ENCODE assay signal across 8 cellular contexts in genomic region chr2:58131191-58132011, GRCh38.
DNase-seq lines count a peak whose midpoint lies in the region; ATAC-seq and TF ChIP-seq lines count a peak whose summit lies in the region.

No MANE protein-coding gene starts in this region.

- H3K4me3 ChIP-seq in OCI-LY1 (ENCODE audit: low read depth, low read length, poor library complexity, severe bottlenecking) = no peak overlapping the region
- H3K4me3 ChIP-seq in osteoblast (ENCODE audit: insufficient read depth, low read length) = no peak overlapping the region
- no peak overlapping the region for H3K4me3 ChIP-seq in Karpas-422 (ENCODE audit: low read length)

- H3K36me3 ChIP-seq in OCI-LY1 (ENCODE audit: insufficient read depth, low read length) = peaks cover 11% of the 10 kb centered on the region; the same call in 1 of the 2 replicates
- H3K36me3 ChIP-seq in osteoblast (ENCODE audit: insufficient read depth, low read length) = no peaks in the 10 kb centered on the region
- H3K36me3 ChIP-seq in Karpas-422 (ENCODE audit: insufficient read depth, low read length) = peaks cover 20% of the 10 kb centered on the region; the same call in 1 of the 2 replicates

- DNase-seq in EH (ENCODE audit: low read depth) (peak; percentile 28), epithelial cell of prostate (ENCODE audit: low read depth, low spot score) (no peak), osteoblast (ENCODE audit: insufficient read length, low spot score, missing footprints) (peak; percentile 45), SW480 (ENCODE audit: low spot score) (no peak), Karpas-422 (no peak)

- TF ChIP-seq CTCF in OCI-LY1 (IDR thresholded peaks at IDR 0.05; ENCODE audit: low read length) (peak; percentile 40), osteoblast (IDR thresholded peaks at IDR 0.05; ENCODE audit: extremely low read depth, low read depth, low read length) (peak; percentile 35)

- no peak overlapping the region for H3K9ac ChIP-seq in OCI-LY1 (ENCODE audit: low read length)
- no peak overlapping the region for H3K9ac ChIP-seq in Karpas-422 (ENCODE audit: low read length)

- H3K9me2 ChIP-seq in OCI-LY1 (ENCODE audit: low read depth, low read length) (no peaks in the 10 kb centered on the region), Karpas-422 (replicated peaks; ENCODE audit: insufficient read depth, low read length) (no peaks in the 10 kb centered on the region)

- H3K27ac ChIP-seq in OCI-LY1 (ENCODE audit: low read depth, low read length, poor library complexity, severe bottlenecking) (no peak overlapping the region), epithelial cell of prostate (peak overlapping the region; percentile 36), osteoblast (ENCODE audit: low read depth, low read length) (peak overlapping the region; percentile 14), Karpas-422 (ENCODE audit: low read length) (no peak overlapping the region)

- H3K4me1 ChIP-seq in OCI-LY1 (ENCODE audit: insufficient read depth, low read length, severe bottlenecking) (no peaks in the 10 kb centered on the region), osteoblast (ENCODE audit: insufficient read depth, low read length) (peaks cover 11% of the 10 kb centered on the region), Karpas-422 (ENCODE audit: low read length) (no peaks in the 10 kb centered on the region)

- H3F3A ChIP-seq in OCI-LY1 (ENCODE audit: insufficient read depth, low read length) = no peaks in the 10 kb centered on the region

- ATAC-seq in esophagus mucosa (no peak), HG03460 (IDR thresholded peaks at IDR 0.05; ENCODE audit: unreplicated experiment) (no peak)

- H3K79me2 ChIP-seq in OCI-LY1 (ENCODE audit: insufficient read depth, low read length) (no peaks in the 10 kb centered on the region; the same call in 1 of the 2 replicates), osteoblast (ENCODE audit: insufficient read depth, low read length) (no peaks in the 10 kb centered on the region), Karpas-422 (ENCODE audit: low read length) (0 out of 2 replicates have a peak, but pooled peaks cover 2% of the 10 kb centered on the region)

- H3K4me2 ChIP-seq in OCI-LY1 (ENCODE audit: low read length) = no peak overlapping the region
- H3K4me2 ChIP-seq in osteoblast (ENCODE audit: insufficient read depth, low read length) = peak overlapping the region; percentile 10
- H3K4me2 ChIP-seq in Karpas-422 (ENCODE audit: low read depth, low read length, poor library complexity, severe bottlenecking) = no peak overlapping the region

- H3K9me3 ChIP-seq in OCI-LY1 (ENCODE audit: low read length) = no peaks in the 10 kb centered on the region
- no peaks in the 10 kb centered on the region for H3K9me3 ChIP-seq in osteoblast (ENCODE audit: low read depth, low read length)
- no peaks in the 10 kb centered on the region for H3K9me3 ChIP-seq in Karpas-422 (ENCODE audit: low read length)

- H3K27me3 ChIP-seq in OCI-LY1 (ENCODE audit: insufficient read depth, low read length) (no peaks in the 10 kb centered on the region), osteoblast (ENCODE audit: insufficient read depth, low read length) (no peaks in the 10 kb centered on the region), Karpas-422 (ENCODE audit: low read length) (no peaks in the 10 kb centered on the region)

- no peaks in the 10 kb centered on the region for H4K20me1 ChIP-seq in OCI-LY1 (ENCODE audit: insufficient read depth, low read length)
- H4K20me1 ChIP-seq in osteoblast (ENCODE audit: insufficient read depth, low read length) = no peaks in the 10 kb centered on the region
- H4K20me1 ChIP-seq in Karpas-422 (ENCODE audit: insufficient read depth, low read depth, low read length) = no peaks in the 10 kb centered on the region

- H2AFZ ChIP-seq in OCI-LY1 (ENCODE audit: low read length) (no peak overlapping the region), osteoblast (ENCODE audit: low read length) (no peak overlapping the region), Karpas-422 (ENCODE audit: low read length) (no peak overlapping the region)

Comparison
In these comparisons a context has a peak if more than half of its experiments do, and no peak if none do; other contexts are left out.
1. DNase-seq: peak in EH (single experiment) and osteoblast (single experiment); none in epithelial cell of prostate (single experiment), SW480 (single experiment) and Karpas-422 (single experiment).
2. H3K27ac ChIP-seq: peak in epithelial cell of prostate (single experiment) and osteoblast (single experiment); none in OCI-LY1 (single experiment) and Karpas-422 (single experiment).